23 cellular contexts compared by ENCODE assay signal in the genomic region with DNA sequence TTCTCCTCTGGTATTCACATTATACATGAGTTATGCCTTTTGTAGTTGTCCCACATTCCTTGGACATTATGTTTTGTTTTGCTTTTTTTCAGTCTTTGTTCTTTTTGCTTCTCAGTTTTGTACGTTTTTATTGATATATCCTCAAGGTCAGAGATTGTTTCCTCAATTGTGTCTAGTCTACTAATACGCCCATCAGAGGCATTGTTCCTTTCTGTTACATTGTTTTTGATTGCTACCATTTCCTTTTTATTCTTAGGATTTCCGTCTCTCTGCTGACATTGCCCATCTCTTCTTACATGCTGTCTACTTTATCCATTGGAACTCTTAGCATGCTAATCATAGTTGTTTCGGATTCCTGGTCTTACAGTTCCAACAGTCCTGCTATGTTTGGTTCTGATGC. TPM values are rescaled to one million over a fixed set of nuclear protein-coding genes. Genes with fewer than 3 reads are reported as not detected.
"Had no signal": no experiment of that assay in that cellular context is flagged by ENCODE, and none has a peak within 500 bp of the region (broad histone marks: within the 10 kb centered on the region; RNA-seq: fewer than 3 reads in every experiment).

No MANE protein-coding gene starts in this region.

- DNase-seq: activated CD4-positive, alpha-beta T cell treated with anti-CD3 and anti-CD28 coated beads for 48 hours; activated CD4-positive, alpha-beta T cell treated with anti-CD3 and anti-CD28 coated beads, Interleukin-2, amount 50 U/mL, for 4 hours; activated CD4-positive, CD25-positive, alpha-beta regulatory T cell treated with anti-CD3 and anti-CD28 coated beads, Interleukin-2, amount 50 U/mL, for 72 hours; activated CD8-positive, alpha-beta memory T cell treated with anti-CD3 and anti-CD28 coated beads, Interleukin-2, amount 50 U/mL, for 48 hours; activated CD8-positive, alpha-beta T cell treated with anti-CD3 and anti-CD28 coated beads, Interleukin-2, amount 10 ng/mL, durations not matched to agents 7 days and 5 days; activated naive CD4-positive, alpha-beta T cell treated with anti-CD3 and anti-CD28 coated beads, Interleukin-2, amount 50 U/mL, for 16 hours; activated naive CD8-positive, alpha-beta T cell treated with anti-CD3 and anti-CD28 coated beads, Interleukin-2, amount 10 ng/mL, durations not matched to agents 7 days and 5 days; activated T-cell treated with anti-CD3 and anti-CD28 coated beads, Interleukin-2, amount 50 U/mL, for 1 hour; adrenal gland; anterior cingulate cortex; Kasumi-1; NCI-H146; NCI-H187 treated with DMSO at 0.1 percent for 48 hours; NCI-H2081 treated with DMSO at 0.1 percent for 48 hours; NCI-H446; NCI-H524; PC-3; SHP77 treated with DMSO at 0.1 percent for 48 hours had no signal

- H3K27me3 ChIP-seq: adrenal gland had no signal

- ATAC-seq: activated CD8-positive, alpha-beta T cell treated with anti-CD3 and anti-CD28 coated beads, Interleukin-2, amount 10 ng/mL, durations not matched to agents 7 days and 5 days; PC-3; WTC11 had no signal

- H3K9me3 ChIP-seq: adrenal gland had no signal

- FAIRE-seq: bronchial epithelial cell, K562, RCC 7860 had no signal

- H3K4me3 ChIP-seq: adrenal gland, K562 had no signal

- H3K27ac ChIP-seq: adrenal gland had no signal

RNA-seq across cellular contexts. Expression of gene ADCY10, which starts 50.7 kb away (rescaled TPM):
- total RNA-seq: activated CD8-positive, alpha-beta T cell treated with anti-CD3 and anti-CD28 coated beads, Interleukin-2, amount 10 ng/mL, durations not matched to agents 7 days and 5 days; PC-3; SK-MEL-5 had no signal
